ENCODE assay signal across 1 cellular context in genomic region chr1:27574001-27574781, GRCh38.
TF ChIP-seq lines count a peak whose summit lies in the region.

No MANE protein-coding gene starts in this region.

TF ChIP-seq in HepG2, 621 proteins besides CTCF, POLR2A, EP300 and RAD21 (continued from another document):
- TF ChIP-seq ZNF281 (CRISPR knock-in tag; IDR thresholded peaks at IDR 0.05; ENCODE audit: borderline replicate concordance), result peak; percentile 52; the same call in 1 of the 2 replicates
- TF ChIP-seq ISX (CRISPR knock-in tag; conservative IDR thresholded peaks at IDR 0.05), result no peak
- no peak for TF ChIP-seq CREB1 (IDR thresholded peaks at IDR 0.05)
- peak; percentile 48; the same call in 1 of the 2 replicates for TF ChIP-seq CREB1 (CRISPR knock-in tag; IDR thresholded peaks at IDR 0.05)
